In genomic region chr16:58684354-58685083, GRCh38 we compare ENCODE assay signal across 8 cellular contexts. TPM values are rescaled to one million over a fixed set of nuclear protein-coding genes. Genes with fewer than 3 reads are reported as not detected.
DNase-seq lines count a peak whose midpoint lies in the region; ATAC-seq and TF ChIP-seq lines count a peak whose summit lies in the region.

TSS of gene SLC38A7 (minus strand) at chr16:58684770. CDS start at chr16:58680126, 4,644 bp downstream.

- DNase-seq in BJ (ENCODE audit: low read depth) = peak; percentile 31
- peak; percentile 14 for DNase-seq in NCI-H82 treated with DMSO at 0.1 percent for 48 hours (lab: John Stamatoyannopoulos, UW; ENCODE audit: unreplicated experiment)
- DNase-seq in activated CD8-positive, alpha-beta memory T cell treated with anti-CD3 and anti-CD28 coated beads for 1 hour (ENCODE audit: extremely low read depth in 1 of 2, low read depth in 1 of 2) = peak; percentile 34 to 51
- peak; percentile 48 for DNase-seq in effector CD8-positive, alpha-beta T cell (lab: John Stamatoyannopoulos, UW)
- DNase-seq in lung microvascular endothelial cell (ENCODE audit: low read depth in 2 of 2) = peak; percentile 84 to 87
- peak; percentile 45 to 60 (median 50) for DNase-seq in stimulated activated CD4-positive, alpha-beta T cell treated with anti-CD3 and anti-CD28 coated beads, TNF-alpha, amount 100 ng/mL, for 4 hours (ENCODE audit: low read depth in 3 of 3)

- no peaks in the 10 kb centered on the region for H3K27me3 ChIP-seq in BJ (ENCODE audit: control insufficient read depth, insufficient read depth, low read length)

- no peak for TF ChIP-seq CTCF in BJ (IDR thresholded peaks at IDR 0.05; ENCODE audit: insufficient read depth, low read depth, low read length)

- peak within 1 kb of the TSS; percentile 92 for H3K4me3 ChIP-seq in BJ (ENCODE audit: low read depth, low read length)

- POLR2A ChIA-PET in BJ (lab: Charles Lee) = interaction anchor here (0.6 kb wide), 1 partner anchor 901 kb away, joined by 3 read pairs; no protein-coding TSS in a partner anchor

- ATAC-seq in GM19043 (IDR thresholded peaks at IDR 0.05; ENCODE audit: low read depth, unreplicated experiment) (peak; percentile 91), HG03354 (IDR thresholded peaks at IDR 0.05; ENCODE audit: poor library complexity, severe bottlenecking, unreplicated experiment) (peak; percentile 99)

- H3K36me3 ChIP-seq in BJ (ENCODE audit: control insufficient read depth, insufficient read depth, low read length) = peaks cover 4% of the 10 kb centered on the region

- CTCF ChIA-PET in BJ (lab: Yijun Ruan, JAX) = interaction anchor here (0.6 to 1.8 kb wide), 6 partner anchors 15 to 348 kb away, joined by 3 to 7 read pairs (median 4); no protein-coding TSS in a partner anchor

RNA-seq across cellular contexts. Expression of gene SLC38A7, which starts in this region (rescaled TPM):
- 16.6 and 24.1 TPM in 2 replicates for polyA plus RNA-seq in BJ (2011; rRNA removed)
- polyA minus RNA-seq in BJ (2011; rRNA and poly(A)+ RNA removed) = 27.1 and 36.2 TPM in 2 replicates
- 20.3 and 27.4 TPM in 2 replicates for total RNA-seq in lung microvascular endothelial cell

Comparison
In these comparisons a context has a peak if more than half of its experiments do, and no peak if none do; other contexts are left out.
1. Peak in every context shown above with its lines: DNase-seq, ATAC-seq and H3K4me3 ChIP-seq.
2. DNase-seq: peak in every context shown above with its lines; median percentile 86 in lung microvascular endothelial cell; 50 in stimulated activated CD4-positive, alpha-beta T cell treated with anti-CD3 and anti-CD28 coated beads, TNF-alpha, amount 100 ng/mL, for 4 hours; 48 in effector CD8-positive, alpha-beta T cell; 42 in activated CD8-positive, alpha-beta memory T cell treated with anti-CD3 and anti-CD28 coated beads for 1 hour; 31 in BJ; 14 in NCI-H82 treated with DMSO at 0.1 percent for 48 hours.